ENCODE assay signal across 9 cellular contexts in the genomic region with DNA sequence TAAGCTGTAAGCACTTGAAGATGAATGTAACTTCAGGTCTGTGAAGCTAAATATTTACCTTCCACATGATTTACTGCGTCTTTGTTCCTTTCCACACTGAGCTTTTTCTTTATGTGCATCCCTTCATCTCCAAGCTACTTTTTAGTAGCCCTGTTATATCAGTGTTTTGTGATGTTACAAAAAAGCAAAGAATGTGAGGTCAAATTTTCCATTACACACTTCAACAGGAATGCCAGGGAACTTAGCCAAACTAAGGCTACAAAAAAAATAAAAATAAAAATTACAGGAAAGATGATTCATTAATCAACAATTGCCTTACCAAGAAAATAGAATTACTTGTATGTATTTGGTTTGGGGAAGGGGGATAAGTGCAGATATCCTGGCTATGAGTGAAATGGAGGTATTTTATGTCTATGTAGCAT.
A peak's percentile ranks its signal among the peaks of the same experiment; 100 is the strongest.
DNase-seq lines count a peak whose midpoint lies in the region; ATAC-seq and TF ChIP-seq lines count a peak whose summit lies in the region.
"Had no signal": no experiment of that assay in that cellular context is flagged by ENCODE, and none has a peak within 500 bp of the region (broad histone marks: within the 10 kb centered on the region; RNA-seq: fewer than 3 reads in every experiment).

No MANE protein-coding gene starts in this region.

- peak overlapping the region; percentile 36 for H3K9ac ChIP-seq in PC-3 (ENCODE audit: low read length)

- BruUV-seq in PC-3 (replicated peaks; lab: Mats Ljungman, UMichigan): no TSS peak

- DNase-seq in ACHN (peak; percentile 73), PC-3 (peak; percentile 95), myocyte (ENCODE audit: low read depth) (peak; percentile 85), NCI-H2171 (lab: John Stamatoyannopoulos, UW) (no peak), NCI-H1105 treated with DMSO at 0.1 percent for 48 hours (lab: John Stamatoyannopoulos, UW) (no peak), mucosa of gallbladder (ENCODE audit: low spot score) (no peak)
- DNase-seq: activated CD4-positive, alpha-beta T cell treated with anti-CD3 and anti-CD28 coated beads, Interleukin-2, amount 50 U/mL, for 1 hour had no signal

- in situ Hi-C loops in ACHN (cut with HindIII; ENCODE audit: low pct_ligation_motif_present, low pct_unique_long_range_greater_than_20kb, low sequenced_read_pairs): no loop called here

- H3K9me2 ChIP-seq in PC-3 (replicated peaks; ENCODE audit: low read length): no peaks in the 10 kb centered on the region

- no peaks in the 10 kb centered on the region for H4K20me1 ChIP-seq in PC-3 (ENCODE audit: low read length)

- POLR2A ChIA-PET in PC-3 (lab: Charles Lee; ENCODE audit: unreplicated experiment): interaction anchor here (0.6 to 1.5 kb wide), 5 partner anchors 9 to 1139 kb away, joined by 3 to 8 read pairs (median 6); partner anchors contain the start of gene TBC1D23

- 56 to 57% methylated on average over 1 of the region's 1 CpG for whole genome bisulfite sequencing in esophagus, 2 donors

- ATAC-seq in PC-3 (peak; percentile 53), HG03342 (IDR thresholded peaks at IDR 0.05; ENCODE audit: unreplicated experiment) (no peak)

- intact Hi-C loops in PC-3 (cut with micrococcal nuclease): no loop called here

- peaks cover 49% of the 10 kb centered on the region for H3K4me1 ChIP-seq in PC-3 (ENCODE audit: insufficient read depth, low read length)
- no peaks in the 10 kb centered on the region for H3K4me1 ChIP-seq in esophagus (ENCODE audit: control insufficient read depth in 2 of 2, insufficient read depth in 2 of 2, low read length in 1 of 2)

- H3K4me3 ChIP-seq in PC-3 (ENCODE audit: low read length): peak overlapping the region; percentile 41
- H3K4me3 ChIP-seq in esophagus (ENCODE audit: low read depth in 1 of 2, low read length in 2 of 2): no peak overlapping the region

- TF ChIP-seq CTCF in PC-3 (conservative IDR thresholded peaks at IDR 0.05; ENCODE audit: low read depth, low read length): no peak

- peak overlapping the region; percentile 86 for H3K27ac ChIP-seq in PC-3 (ENCODE audit: low read length)
- H3K27ac ChIP-seq in esophagus (ENCODE audit: low read depth in 2 of 2, low read length in 1 of 2): peak overlapping the region; percentile 13 to 85

- H3F3A ChIP-seq in PC-3 (ENCODE audit: low read length, unreplicated experiment): peaks cover 5% of the 10 kb centered on the region

- peaks cover 14% of the 10 kb centered on the region; the same call in 1 of the 2 replicates for H3K79me2 ChIP-seq in PC-3 (ENCODE audit: low read length)

- peak overlapping the region; percentile 73 for H3K4me2 ChIP-seq in PC-3 (ENCODE audit: low read length)

- no peak overlapping the region for H2AFZ ChIP-seq in PC-3 (ENCODE audit: low read length)

- H3K36me3 ChIP-seq in PC-3 (ENCODE audit: low read depth, low read length): no peaks in the 10 kb centered on the region
- H3K36me3 ChIP-seq in esophagus (ENCODE audit: control insufficient read depth in 2 of 2, insufficient read depth in 2 of 2, low read length in 1 of 2): no peaks in the 10 kb centered on the region

- CTCF ChIA-PET in PC-3 (lab: Charles Lee): interaction anchor here (0.6 to 1.2 kb wide), 4 partner anchors 35 to 210 kb away, joined by 3 to 4 read pairs (median 3); no protein-coding TSS in a partner anchor

- no peaks in the 10 kb centered on the region for H3K27me3 ChIP-seq in PC-3 (ENCODE audit: low read length)
- no peaks in the 10 kb centered on the region for H3K27me3 ChIP-seq in esophagus (ENCODE audit: control insufficient read depth in 1 of 2, insufficient read depth in 2 of 2, low read length in 2 of 2)

- H3K9me3 ChIP-seq in PC-3 (ENCODE audit: low read length) (no peaks in the 10 kb centered on the region), esophagus (ENCODE audit: control insufficient read depth in 2 of 2, insufficient read depth in 1 of 2, low read depth in 1 of 2, low read length in 1 of 2) (no peaks in the 10 kb centered on the region)

Comparison
In these comparisons a context has a peak if more than half of its experiments do, and no peak if none do; other contexts are left out.
1. DNase-seq: peak in ACHN (single experiment), PC-3 (single experiment) and myocyte (single experiment); none in NCI-H2171 (single experiment), NCI-H1105 treated with DMSO at 0.1 percent for 48 hours (single experiment) and mucosa of gallbladder (single experiment).